ENCODE assay signal across 13 cellular contexts in genomic region chr3:50606596-50606995, GRCh38. TPM values are rescaled to one million over a fixed set of nuclear protein-coding genes. Genes with fewer than 3 reads are reported as not detected.
DNase-seq lines count a peak whose midpoint lies in the region; ATAC-seq and TF ChIP-seq lines count a peak whose summit lies in the region.
"Had no signal": no experiment of that assay in that cellular context is flagged by ENCODE, and none has a peak within 500 bp of the region (broad histone marks: within the 10 kb centered on the region; RNA-seq: fewer than 3 reads in every experiment).

No MANE protein-coding gene starts in this region.

- peaks cover 0 to 10% of the 10 kb centered on the region in 2 donors for H3K36me3 ChIP-seq in vagina
- H3K36me3 ChIP-seq: SJSA1 had no signal

- peak; percentile 53 for DNase-seq in stimulated activated CD4-positive, alpha-beta T cell treated with anti-CD3 and anti-CD28 coated beads, Interleukin-15, amount 100 ng/mL, for 24 hours
- no peak for DNase-seq in stimulated activated CD4-positive, alpha-beta T cell treated with anti-CD3 and anti-CD28 coated beads, Interleukin-1b, Interleukin-23, amount 100 ng/mL, for 48 hours
- DNase-seq in vagina (ENCODE audit: extremely low spot score in 2 of 2), result no peak
- no peak for DNase-seq in NOMO-1 (lab: John Stamatoyannopoulos, UW; ENCODE audit: unreplicated experiment in 2 of 2)
- no peak for DNase-seq in GM03348 (ENCODE audit: low spot score)
- DNase-seq: effector CD4-positive, alpha-beta T cell; NCI-H1417 treated with DMSO at 0.1 percent for 48 hours; NCI-H526 had no signal

- H3K4me1 Mint-ChIP-seq in activated T-helper 17 cell treated with anti-CD3 and anti-CD28 coated beads, Interleukin-2, amount 50 U/mL, for 72 hours, result peaks cover 43% of the 10 kb centered on the region

- no peaks in the 10 kb centered on the region for H3K9me3 Mint-ChIP-seq in activated T-helper 17 cell treated with anti-CD3 and anti-CD28 coated beads, Interleukin-2, amount 50 U/mL, for 72 hours

- H3K27me3 ChIP-seq in mononuclear cell (ENCODE audit: insufficient read depth, low read length), result no peaks in the 10 kb centered on the region
- H3K27me3 ChIP-seq in vagina, result no peaks in the 10 kb centered on the region
- H3K27me3 ChIP-seq: SJSA1 had no signal

- peaks cover 100% of the 10 kb centered on the region for H3K36me3 Mint-ChIP-seq in activated T-helper 17 cell treated with anti-CD3 and anti-CD28 coated beads, Interleukin-2, amount 50 U/mL, for 72 hours (ENCODE audit: low read depth)

- H3K27ac ChIP-seq in vagina, result peak overlapping the region; percentile 98
- H3K27ac ChIP-seq: SJSA1 had no signal

- H3K4me3 ChIP-seq in mononuclear cell (ENCODE audit: low read length) (peak overlapping the region; percentile 75), vagina (no peak overlapping the region)
- H3K4me3 ChIP-seq: SJSA1 had no signal

- TF ChIP-seq CTCF in vagina (IDR thresholded peaks at IDR 0.05), result no peak

- H3K27ac Mint-ChIP-seq in activated T-helper 17 cell treated with anti-CD3 and anti-CD28 coated beads, Interleukin-2, amount 50 U/mL, for 72 hours, result peak overlapping the region; percentile 100

- H3K27me3 Mint-ChIP-seq in activated T-helper 17 cell treated with anti-CD3 and anti-CD28 coated beads, Interleukin-2, amount 50 U/mL, for 72 hours, result no peaks in the 10 kb centered on the region

- no peak for ATAC-seq in activated T-helper 17 cell treated with anti-CD3 and anti-CD28 coated beads, Interleukin-2, amount 50 U/mL, for 72 hours (replicated peaks)
- ATAC-seq in GM21737 (IDR thresholded peaks at IDR 0.05; ENCODE audit: unreplicated experiment), result no peak
- ATAC-seq: activated CD4-positive, CD25-positive, alpha-beta regulatory T cell treated with anti-CD3 and anti-CD28 coated beads, Interleukin-2, amount 50 U/mL, for 24 hours had no signal

- intact Hi-C loops in vagina (cut with DNase I), result no loop called here

- TF ChIP-seq POLR2A in vagina (IDR thresholded peaks at IDR 0.05), result no peak

- peaks cover 96% of the 10 kb centered on the region for H3K4me1 ChIP-seq in mononuclear cell (ENCODE audit: insufficient read depth, low read length)
- H3K4me1 ChIP-seq in vagina, result peaks cover 99% of the 10 kb centered on the region

- peak overlapping the region; percentile 97 for H3K4me3 Mint-ChIP-seq in activated T-helper 17 cell treated with anti-CD3 and anti-CD28 coated beads, Interleukin-2, amount 50 U/mL, for 72 hours

- H3K9me3 ChIP-seq in mononuclear cell (ENCODE audit: low read depth, low read length) (no peaks in the 10 kb centered on the region), vagina (no peaks in the 10 kb centered on the region)
- H3K9me3 ChIP-seq: SJSA1 had no signal

RNA-seq across cellular contexts. Expression of gene CISH, which starts 5.0 kb away (rescaled TPM):
- 100 to 1,000 TPM; 204 to 327 TPM for total RNA-seq in activated T-helper 17 cell treated with anti-CD3 and anti-CD28 coated beads, Interleukin-2, amount 50 U/mL, for 72 hours
- total RNA-seq in mononuclear cell (1.2 TPM), vagina (21.9 TPM)

RNA-seq across cellular contexts. Expression of gene MAPKAPK3, which starts 10.4 kb away (rescaled TPM):
- 100 to 1,000 TPM in 1 of 2 donors, 10 to 100 TPM in 1; 99.8 to 131 TPM for total RNA-seq in activated T-helper 17 cell treated with anti-CD3 and anti-CD28 coated beads, Interleukin-2, amount 50 U/mL, for 72 hours
- total RNA-seq in mononuclear cell (70.8 TPM), vagina (38.1 TPM)

RNA-seq across cellular contexts. Expression of gene HEMK1, which starts 37.3 kb away (rescaled TPM):
- 10 to 100 TPM; 47.5 to 99.2 TPM for total RNA-seq in activated T-helper 17 cell treated with anti-CD3 and anti-CD28 coated beads, Interleukin-2, amount 50 U/mL, for 72 hours
- total RNA-seq in mononuclear cell, result 3.0 TPM
- 3.4 TPM for total RNA-seq in vagina

RNA-seq across cellular contexts. Expression of gene C3orf18, which starts 39.0 kb away (rescaled TPM):
- 10 to 100 TPM; 17.3 to 50.8 TPM for total RNA-seq in activated T-helper 17 cell treated with anti-CD3 and anti-CD28 coated beads, Interleukin-2, amount 50 U/mL, for 72 hours
- total RNA-seq in mononuclear cell (3.7 TPM), vagina (10.8 TPM)

Comparison
In these comparisons a context has a peak if more than half of its experiments do, and no peak if none do; other contexts are left out.
1. RNA of gene CISH, which starts 5.0 kb away (total RNA-seq): 204 to 327 TPM in activated T-helper 17 cell treated with anti-CD3 and anti-CD28 coated beads, Interleukin-2, amount 50 U/mL, for 72 hours and 21.9 TPM in vagina (single experiment); 1.2 TPM in mononuclear cell (single experiment); every median in the first group is over 10 times any median in the second.
2. RNA of gene HEMK1, which starts 37.3 kb away (total RNA-seq): 47.5 to 99.2 TPM in activated T-helper 17 cell treated with anti-CD3 and anti-CD28 coated beads, Interleukin-2, amount 50 U/mL, for 72 hours; 3.4 TPM in vagina (single experiment) and 3.0 TPM in mononuclear cell (single experiment); every median in the first group is over 10 times any median in the second.